8 cellular contexts compared by ENCODE assay signal in the genomic region with DNA sequence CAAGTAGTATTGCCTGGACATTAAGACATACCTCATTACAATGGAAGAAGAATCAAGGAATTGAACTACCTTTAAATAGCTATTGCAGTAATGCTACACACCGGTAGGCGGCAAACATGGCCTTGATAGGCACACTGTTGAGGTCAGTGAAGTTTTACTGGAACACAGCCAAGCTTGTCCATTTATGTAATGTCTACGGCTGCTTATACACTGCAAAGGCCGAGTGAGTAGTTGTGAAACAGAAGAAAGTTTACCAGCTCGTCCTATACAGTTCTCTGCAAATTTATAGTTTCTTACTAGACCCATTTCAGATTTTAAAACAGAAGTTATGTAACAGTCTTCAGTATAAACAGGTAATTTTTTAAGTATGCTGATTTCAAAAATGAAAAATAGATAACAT. TPM values are rescaled to one million over a fixed set of nuclear protein-coding genes. Genes with fewer than 3 reads are reported as not detected.
DNase-seq lines count a peak whose midpoint lies in the region; TF ChIP-seq lines count a peak whose summit lies in the region.

No MANE protein-coding gene starts in this region.

- no peaks in the 10 kb centered on the region for H3K4me1 Mint-ChIP-seq in activated CD4-positive, alpha-beta T cell treated with anti-CD3 and anti-CD28 coated beads, Interleukin-2, amount 10 ng/mL, durations not matched to agents 24 days and 14 days

- H3K36me3 ChIP-seq in esophagus squamous epithelium: peaks cover 0 to 95% (median 9%) of the 10 kb centered on the region in 3 donors
- peaks cover 18% of the 10 kb centered on the region for H3K36me3 ChIP-seq in effector memory CD4-positive, alpha-beta T cell (ENCODE audit: control insufficient read depth, insufficient read depth, low read length)

- H3K9me3 Mint-ChIP-seq in activated CD4-positive, alpha-beta T cell treated with anti-CD3 and anti-CD28 coated beads, Interleukin-2, amount 10 ng/mL, durations not matched to agents 24 days and 14 days: no peaks in the 10 kb centered on the region

- TF ChIP-seq POLR2A in esophagus squamous epithelium (IDR thresholded peaks at IDR 0.05): no peak

- no peak overlapping the region for H3K4me3 Mint-ChIP-seq in activated CD4-positive, alpha-beta T cell treated with anti-CD3 and anti-CD28 coated beads, Interleukin-2, amount 10 ng/mL, durations not matched to agents 24 days and 14 days

- DNase-seq in activated CD4-positive, alpha-beta T cell treated with anti-CD3 and anti-CD28 coated beads, Interleukin-2, amount 10 ng/mL, durations not matched to agents 24 days and 14 days: peak; percentile 67
- no peak for DNase-seq in activated CD4-positive, alpha-beta T cell treated with anti-CD3 and anti-CD28 coated beads, Interleukin-2, amount 50 U/mL, for 4 hours
- DNase-seq in HuH-7.5 (ENCODE audit: low spot score): peak; percentile 63
- peak; percentile 52 for DNase-seq in SK-N-DZ (ENCODE audit: low spot score)
- no peak for DNase-seq in esophagus squamous epithelium (lab: John Stamatoyannopoulos, UW)
- peak; percentile 89 for DNase-seq in myocyte (ENCODE audit: low read depth)
- DNase-seq in effector memory CD4-positive, alpha-beta T cell: no peak
- no peak for DNase-seq in NCI-H1105 (lab: John Stamatoyannopoulos, UW)

- no peak overlapping the region for H3K4me3 ChIP-seq in esophagus squamous epithelium
- H3K4me3 ChIP-seq in effector memory CD4-positive, alpha-beta T cell (ENCODE audit: insufficient read depth, low read depth, low read length, poor library complexity, severe bottlenecking): no peak overlapping the region

- no peak overlapping the region for H3K27ac Mint-ChIP-seq in activated CD4-positive, alpha-beta T cell treated with anti-CD3 and anti-CD28 coated beads, Interleukin-2, amount 10 ng/mL, durations not matched to agents 24 days and 14 days

- H3K9me3 ChIP-seq in esophagus squamous epithelium: no peaks in the 10 kb centered on the region
- no peaks in the 10 kb centered on the region for H3K9me3 ChIP-seq in effector memory CD4-positive, alpha-beta T cell (ENCODE audit: control insufficient read depth, low read length)

- 15 to 29% methylated on average over 5 of the region's 5 CpGs for WGBS in esophagus squamous epithelium, 2 donors

- peaks cover 22% of the 10 kb centered on the region for H3K36me3 Mint-ChIP-seq in activated CD4-positive, alpha-beta T cell treated with anti-CD3 and anti-CD28 coated beads, Interleukin-2, amount 10 ng/mL, durations not matched to agents 24 days and 14 days (ENCODE audit: low read depth)

- TF ChIP-seq CTCF in esophagus squamous epithelium (IDR thresholded peaks at IDR 0.05): peak; percentile 55 to 90 (median 84)

- H3K4me1 ChIP-seq in esophagus squamous epithelium: peaks cover 0 to 38% (median 5%) of the 10 kb centered on the region in 3 donors
- H3K4me1 ChIP-seq in effector memory CD4-positive, alpha-beta T cell (ENCODE audit: control insufficient read depth, insufficient read depth, low read length, poor library complexity, severe bottlenecking): no peaks in the 10 kb centered on the region

- no peaks in the 10 kb centered on the region for H3K27me3 ChIP-seq in esophagus squamous epithelium
- no peaks in the 10 kb centered on the region for H3K27me3 ChIP-seq in effector memory CD4-positive, alpha-beta T cell (replicated peaks; ENCODE audit: control insufficient read depth, insufficient read depth, low read length, poor library complexity, severe bottlenecking)

- H3K27me3 Mint-ChIP-seq in activated CD4-positive, alpha-beta T cell treated with anti-CD3 and anti-CD28 coated beads, Interleukin-2, amount 10 ng/mL, durations not matched to agents 24 days and 14 days: no peaks in the 10 kb centered on the region

- intact Hi-C loops in activated CD4-positive, alpha-beta T cell treated with anti-CD3 and anti-CD28 coated beads, Interleukin-2, amount 10 ng/mL, durations not matched to agents 24 days and 14 days (cut with micrococcal nuclease): no loop called here
- intact Hi-C loops in esophagus squamous epithelium (cut with DNase I): no loop called here

- peak overlapping the region in 2 of 4 donors; percentile 16 to 45 for H3K27ac ChIP-seq in esophagus squamous epithelium
- no peak overlapping the region for H3K27ac ChIP-seq in effector memory CD4-positive, alpha-beta T cell (ENCODE audit: insufficient read depth, low read length, poor library complexity, severe bottlenecking)

RNA-seq across cellular contexts. Expression of gene PPP4R1, which starts 38.8 kb away (rescaled TPM):
- 52.8 and 56.0 TPM in 2 replicates for total RNA-seq in activated CD4-positive, alpha-beta T cell treated with anti-CD3 and anti-CD28 coated beads, Interleukin-2, amount 10 ng/mL, durations not matched to agents 24 days and 14 days
- polyA plus RNA-seq in SK-N-DZ (2014; cell fraction: cytosol; rRNA removed): 53.5 and 64.4 TPM in 2 replicates
- 89.0 and 91.5 TPM in 2 replicates for polyA plus RNA-seq in SK-N-DZ (2014; cell fraction: nucleus; rRNA removed)
- total RNA-seq in esophagus squamous epithelium (100 to 1,000 TPM; 129 to 233 (median 186) TPM), myocyte (66.9 and 79.8 TPM in 2 replicates)
- polyA plus RNA-seq in myocyte (2012): 51.3 TPM

Comparison
In these comparisons a context has a peak if more than half of its experiments do, and no peak if none do; other contexts are left out.
1. DNase-seq: peak in activated CD4-positive, alpha-beta T cell treated with anti-CD3 and anti-CD28 coated beads, Interleukin-2, amount 10 ng/mL, durations not matched to agents 24 days and 14 days (single experiment), HuH-7.5 (single experiment), SK-N-DZ (single experiment) and myocyte (single experiment); none in activated CD4-positive, alpha-beta T cell treated with anti-CD3 and anti-CD28 coated beads, Interleukin-2, amount 50 U/mL, for 4 hours (0 of 2), esophagus squamous epithelium (single experiment), effector memory CD4-positive, alpha-beta T cell (0 of 3) and NCI-H1105 (single experiment).